In the genomic region with DNA sequence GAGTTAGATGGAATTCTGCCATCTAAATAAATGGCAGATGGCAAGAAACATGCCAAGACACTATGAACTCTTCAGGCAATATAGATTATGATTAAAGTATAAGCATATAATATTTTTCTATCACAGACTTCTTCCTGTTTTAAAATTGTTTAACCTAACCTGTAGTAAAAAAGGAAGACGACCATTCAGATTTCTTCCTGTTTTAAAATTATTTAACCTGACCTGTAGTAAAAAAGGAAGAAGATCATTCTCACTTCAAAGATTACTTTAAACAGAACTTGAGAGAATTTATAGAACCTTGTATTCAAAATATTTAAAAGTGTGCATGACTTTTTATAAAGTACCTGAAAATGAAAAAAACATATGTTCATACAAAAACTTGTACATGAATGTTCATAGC, we compare ENCODE assay signal across 27 cellular contexts.
DNase-seq lines count a peak whose midpoint lies in the region; ATAC-seq, FAIRE-seq and TF ChIP-seq lines count a peak whose summit lies in the region.
"Had no signal": no experiment of that assay in that cellular context is flagged by ENCODE, and none has a peak within 500 bp of the region (broad histone marks: within the 10 kb centered on the region; RNA-seq: fewer than 3 reads in every experiment).

No MANE protein-coding gene starts in this region.

- intact Hi-C loops in CD8-positive, alpha-beta T cell (cut with DNase I, micrococcal nuclease) = no loop called here

- no peak overlapping the region for H3K9ac ChIP-seq in OCI-LY3 (ENCODE audit: low read length)
- H3K9ac ChIP-seq: KMS-11 had no signal

- no peak overlapping the region for H2AFZ ChIP-seq in OCI-LY3 (ENCODE audit: low read depth, low read length)
- H2AFZ ChIP-seq: GM23338 had no signal

- no peaks in the 10 kb centered on the region for H3K79me2 ChIP-seq in OCI-LY3 (ENCODE audit: low read length)

- no peak overlapping the region for H3K4me2 ChIP-seq in OCI-LY3 (ENCODE audit: low read length)
- H3K4me2 ChIP-seq: GM23338, KMS-11 had no signal

- FAIRE-seq in G401.6 (lab: Jason Lieb, UNC) (peak; percentile 36), GM19239 (lab: Jason Lieb, UNC) (no peak)
- FAIRE-seq: D721Med had no signal

- DNase-seq in memory B cell (ENCODE audit: low spot score in 2 of 2) (no peak), GM19239 (ENCODE audit: insufficient read length, low spot score) (no peak), H7 (no peak), cerebellar cortex (ENCODE audit: low spot score) (no peak)
- no peak for DNase-seq in CD8-positive, alpha-beta T cell
- DNase-seq: HFFc6, MM.1S, NCI-H1048, NCI-H1417, NCI-H187, NCI-H2081 treated with DMSO at 0.1 percent for 48 hours, NCI-H2171 treated with DMSO at 0.1 percent for 48 hours, NCI-H345, NCI-H524 treated with DMSO at 0.1 percent for 48 hours, NCI-H774, Right ventricle myocardium superior, RPMI8226 had no signal

- H3K27ac Mint-ChIP-seq in memory B cell = peak overlapping the region; percentile 45
- H3K27ac Mint-ChIP-seq in CD8-positive, alpha-beta T cell = no peak overlapping the region
- H3K27ac Mint-ChIP-seq: GM23338, HFFc6 had no signal

- H3K4me3 ChIP-seq in OCI-LY3 (ENCODE audit: low read length) (no peak overlapping the region), H7 (ENCODE audit: insufficient read depth, low read depth, low read length) (no peak overlapping the region)
- no peak overlapping the region for H3K4me3 ChIP-seq in CD8-positive, alpha-beta T cell (ENCODE audit: low read depth, low read length)
- H3K4me3 ChIP-seq: GM23338, HAP-1, SJSA1 had no signal

- CTCF ChIA-PET in CD8-positive, alpha-beta T cell (lab: Charles Lee) = no interaction called here

- peaks cover 24% of the 10 kb centered on the region for H3K4me1 ChIP-seq in OCI-LY3 (ENCODE audit: low read length)
- no peaks in the 10 kb centered on the region for H3K4me1 ChIP-seq in CD8-positive, alpha-beta T cell (ENCODE audit: insufficient read depth, low read length)
- H3K4me1 ChIP-seq: HAP-1, SJSA1 had no signal

- H3K9me3 ChIP-seq in OCI-LY3 (ENCODE audit: insufficient read depth, low read length) = 0 out of 2 replicates have a peak, but pooled peaks cover 3% of the 10 kb centered on the region
- no peaks in the 10 kb centered on the region for H3K9me3 ChIP-seq in CD8-positive, alpha-beta T cell (ENCODE audit: low read length)
- H3K9me3 ChIP-seq: HAP-1, SJSA1 had no signal

- peaks cover 15% of the 10 kb centered on the region for H3K36me3 Mint-ChIP-seq in memory B cell
- H3K36me3 Mint-ChIP-seq in CD8-positive, alpha-beta T cell = peaks cover 47% of the 10 kb centered on the region

- H3K27me3 ChIP-seq in OCI-LY3 (ENCODE audit: low read depth, low read length) (no peaks in the 10 kb centered on the region), H7 (ENCODE audit: control insufficient read depth, insufficient read depth, low read length) (no peaks in the 10 kb centered on the region)
- no peaks in the 10 kb centered on the region for H3K27me3 ChIP-seq in CD8-positive, alpha-beta T cell (ENCODE audit: insufficient read depth, low read length)
- H3K27me3 ChIP-seq: SJSA1 had no signal

- no peak overlapping the region for H3K4me3 Mint-ChIP-seq in memory B cell
- no peak overlapping the region for H3K4me3 Mint-ChIP-seq in CD8-positive, alpha-beta T cell
- H3K4me3 Mint-ChIP-seq: GM23338, HFFc6 had no signal

- H3K4me1 Mint-ChIP-seq in memory B cell = peaks cover 2% of the 10 kb centered on the region
- peaks cover 7% of the 10 kb centered on the region for H3K4me1 Mint-ChIP-seq in CD8-positive, alpha-beta T cell (ENCODE audit: low read depth)

- H3K27ac ChIP-seq in OCI-LY3 (ENCODE audit: low read length) = peak overlapping the region; percentile 55
- no peak overlapping the region for H3K27ac ChIP-seq in CD8-positive, alpha-beta T cell (ENCODE audit: low read depth, low read length)
- H3K27ac ChIP-seq: C4-2B, HL-60, KMS-11, SJSA1 had no signal

- H3K36me3 ChIP-seq in OCI-LY3 (replicated peaks; ENCODE audit: low read depth, low read length) = peaks cover 9% of the 10 kb centered on the region
- peaks cover 3% of the 10 kb centered on the region for H3K36me3 ChIP-seq in CD8-positive, alpha-beta T cell (ENCODE audit: insufficient read depth, low read length)
- H3K36me3 ChIP-seq in H7 (replicated peaks; ENCODE audit: control insufficient read depth, insufficient read depth, low read length) = no peaks in the 10 kb centered on the region
- H3K36me3 ChIP-seq: HAP-1, SJSA1 had no signal

- ATAC-seq in memory B cell (ENCODE audit: low read depth) = peak; percentile 41
- ATAC-seq in CD8-positive, alpha-beta T cell = no peak
- ATAC-seq: GM23338 had no signal

- no peaks in the 10 kb centered on the region for H4K20me1 ChIP-seq in OCI-LY3 (ENCODE audit: insufficient read depth, low read length)

- POLR2A ChIA-PET in CD8-positive, alpha-beta T cell (lab: Charles Lee) = no interaction called here

- no peaks in the 10 kb centered on the region for H3K27me3 Mint-ChIP-seq in memory B cell
- no peaks in the 10 kb centered on the region for H3K27me3 Mint-ChIP-seq in CD8-positive, alpha-beta T cell (ENCODE audit: low read depth)
- H3K27me3 Mint-ChIP-seq: IgD-negative memory B cell had no signal

- no peaks in the 10 kb centered on the region for H3K9me3 Mint-ChIP-seq in memory B cell
- no peaks in the 10 kb centered on the region for H3K9me3 Mint-ChIP-seq in CD8-positive, alpha-beta T cell
- H3K9me3 Mint-ChIP-seq: GM23338, HFFc6, IgD-negative memory B cell had no signal

- no peak for TF ChIP-seq CTCF in OCI-LY3 (IDR thresholded peaks at IDR 0.05; ENCODE audit: low read depth, low read length)
- TF ChIP-seq CTCF in CD8-positive, alpha-beta T cell (IDR thresholded peaks at IDR 0.05) = no peak
